In genomic region chr4:138241281-138242075, GRCh38 we compare ENCODE assay signal across 8 cellular contexts. TPM values are rescaled to one million over a fixed set of nuclear protein-coding genes. Genes with fewer than 3 reads are reported as not detected.
A peak's percentile ranks its signal among the peaks of the same experiment; 100 is the strongest.
DNase-seq lines count a peak whose midpoint lies in the region; ATAC-seq and TF ChIP-seq lines count a peak whose summit lies in the region.

No MANE protein-coding gene starts in this region.

- TF ChIP-seq POLR2A in sigmoid colon (IDR thresholded peaks at IDR 0.05): no peak

- H3K9ac ChIP-seq in OCI-LY1 (ENCODE audit: low read length): peak overlapping the region; percentile 73

- no peaks in the 10 kb centered on the region for H3K9me2 ChIP-seq in OCI-LY1 (ENCODE audit: low read depth, low read length)

- H3K36me3 ChIP-seq in OCI-LY1 (ENCODE audit: insufficient read depth, low read length) (no peaks in the 10 kb centered on the region; the same call in 1 of the 2 replicates), mucosa of descending colon (ENCODE audit: low read depth) (no peaks in the 10 kb centered on the region), sigmoid colon (no peaks in the 10 kb centered on the region)

- H3K9me3 ChIP-seq in OCI-LY1 (ENCODE audit: low read length) (no peaks in the 10 kb centered on the region), mucosa of descending colon (no peaks in the 10 kb centered on the region), sigmoid colon (no peaks in the 10 kb centered on the region)

- peak overlapping the region; percentile 85 for H3K4me2 ChIP-seq in OCI-LY1 (ENCODE audit: low read length)

- no peak for TF ChIP-seq EP300 in sigmoid colon (IDR thresholded peaks at IDR 0.05)

- no peaks in the 10 kb centered on the region for H4K20me1 ChIP-seq in OCI-LY1 (ENCODE audit: insufficient read depth, low read length)

- DNase-seq in DMS153 treated with DMSO at 0.1 percent for 48 hours (lab: John Stamatoyannopoulos, UW; ENCODE audit: unreplicated experiment) (peak; percentile 52), cardiac fibroblast (ENCODE audit: low read depth in 2 of 2) (peak; percentile 21 to 56), mucosa of descending colon (peak in 2 of 3 donors; percentile 23 to 36), sigmoid colon (no peak)

- TF ChIP-seq CTCF in OCI-LY1 (IDR thresholded peaks at IDR 0.05; ENCODE audit: low read length) (no peak), cardiac fibroblast (IDR thresholded peaks at IDR 0.05; ENCODE audit: low read depth, low read length) (no peak), mucosa of descending colon (IDR thresholded peaks at IDR 0.05) (no peak), sigmoid colon (IDR thresholded peaks at IDR 0.05) (no peak)

- H3K4me3 ChIP-seq in OCI-LY1 (ENCODE audit: low read depth, low read length, poor library complexity, severe bottlenecking) (peak overlapping the region; percentile 70), cardiac fibroblast (replicated peaks in 1 of 2; ENCODE audit: low read depth in 2 of 2, low read length in 2 of 2) (peak overlapping the region; percentile 35 to 75), mucosa of descending colon (peak overlapping the region; percentile 6), sigmoid colon (peak overlapping the region in 2 of 4 donors; percentile 21 to 26)

- ATAC-seq in GM21825 (IDR thresholded peaks at IDR 0.05; ENCODE audit: unreplicated experiment): peak; percentile 4
- ATAC-seq in mucosa of descending colon: peak; percentile 62
- no peak for ATAC-seq in HG02973 (IDR thresholded peaks at IDR 0.05; ENCODE audit: unreplicated experiment)
- ATAC-seq in HG03025 (IDR thresholded peaks at IDR 0.05; ENCODE audit: low FRiP score, unreplicated experiment): no peak

- 25 to 73% methylated on average over 13 of the region's 13 CpGs for WGBS in sigmoid colon, 2 donors

- H2AFZ ChIP-seq in OCI-LY1 (ENCODE audit: low read length): no peak overlapping the region

- peak overlapping the region; percentile 86 for H3K27ac ChIP-seq in OCI-LY1 (ENCODE audit: low read depth, low read length, poor library complexity, severe bottlenecking)
- H3K27ac ChIP-seq in sigmoid colon: no peak overlapping the region

- H3K27me3 ChIP-seq in OCI-LY1 (ENCODE audit: insufficient read depth, low read length): no peaks in the 10 kb centered on the region
- H3K27me3 ChIP-seq in sigmoid colon: no peaks in the 10 kb centered on the region

- H3K79me2 ChIP-seq in OCI-LY1 (ENCODE audit: insufficient read depth, low read length): peaks cover 16% of the 10 kb centered on the region; the same call in 1 of the 2 replicates

- H3F3A ChIP-seq in OCI-LY1 (ENCODE audit: insufficient read depth, low read length): no peaks in the 10 kb centered on the region

- H3K4me1 ChIP-seq in OCI-LY1 (ENCODE audit: insufficient read depth, low read length, severe bottlenecking): peaks cover 56% of the 10 kb centered on the region
- H3K4me1 ChIP-seq in mucosa of descending colon (ENCODE audit: low read depth): no peaks in the 10 kb centered on the region
- peaks cover 0 to 10% (median 3%) of the 10 kb centered on the region in 4 donors for H3K4me1 ChIP-seq in sigmoid colon

- intact Hi-C loops in mucosa of descending colon (cut with DNase I, micrococcal nuclease) (no loop called here), sigmoid colon (cut with DNase I) (no loop called here)

RNA-seq across cellular contexts. Expression of gene SLC7A11, which starts 0.7 kb away (rescaled TPM):
- total RNA-seq in mucosa of descending colon (1 to 10 TPM in 2 of 3 donors, under 1 TPM in 1; 0.70 to 2.9 (median 1.5) TPM), sigmoid colon (under 1 TPM; under 0.01 to 0.27 (median 0.08) TPM)
- 1 to 10 TPM in 1 of 3 donors, under 1 TPM in 2; 0.46 to 2.8 (median 0.60) TPM for polyA plus RNA-seq in sigmoid colon

Comparison
In these comparisons a context has a peak if more than half of its experiments do, and no peak if none do; other contexts are left out.
1. ATAC-seq: peak in GM21825 (single experiment) and mucosa of descending colon (single experiment); none in HG02973 (single experiment) and HG03025 (single experiment).